13 cellular contexts compared by ENCODE assay signal in the genomic region with DNA sequence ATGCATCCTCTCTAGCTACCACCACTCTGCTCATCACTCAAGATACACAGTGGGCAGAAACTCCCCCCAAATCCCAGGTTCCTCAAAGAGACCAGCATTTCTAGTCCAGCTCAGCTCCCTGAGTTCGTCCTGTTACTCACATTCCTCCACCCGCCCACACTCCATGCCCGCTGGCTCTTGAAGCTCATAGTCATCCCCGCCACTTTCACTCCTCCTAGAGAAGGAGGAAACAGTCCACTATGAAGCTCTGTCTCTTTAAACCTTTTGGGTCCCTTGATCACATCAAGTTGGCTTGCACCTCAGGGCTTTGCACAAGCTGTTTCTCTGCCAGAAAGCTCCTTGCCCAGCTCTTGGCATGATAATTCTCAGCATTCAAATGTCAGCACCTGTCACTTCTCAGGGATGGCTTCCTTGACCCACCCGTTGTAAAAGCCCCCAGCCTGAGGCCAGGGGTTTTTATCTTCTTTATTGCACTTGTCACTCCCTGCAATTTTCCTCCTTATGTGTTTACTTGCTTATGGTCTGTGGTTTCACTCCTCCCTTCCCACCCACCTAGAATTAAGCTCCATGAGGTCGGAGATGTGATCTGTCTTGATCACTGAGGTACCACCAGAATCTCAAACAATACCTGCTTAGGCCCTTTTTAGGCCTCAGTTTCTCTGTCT.
DNase-seq lines count a peak whose midpoint lies in the region; ATAC-seq and TF ChIP-seq lines count a peak whose summit lies in the region.
"Had no signal": no experiment of that assay in that cellular context is flagged by ENCODE, and none has a peak within 500 bp of the region (broad histone marks: within the 10 kb centered on the region; RNA-seq: fewer than 3 reads in every experiment).

No MANE protein-coding gene starts in this region.

- no peaks in the 10 kb centered on the region for H3K36me3 ChIP-seq in hepatocyte (replicated peaks; ENCODE audit: insufficient read depth, low read depth)

- no peak for ATAC-seq in HG02938 (IDR thresholded peaks at IDR 0.05; ENCODE audit: unreplicated experiment)
- ATAC-seq: PC-3 had no signal

- H3K27me3 ChIP-seq in hepatocyte: no peaks in the 10 kb centered on the region

- H3K4me3 ChIP-seq in hepatocyte: no peak overlapping the region
- H3K4me3 ChIP-seq: skin epidermis had no signal

- no peak overlapping the region for H3K4me2 ChIP-seq in hepatocyte

- in situ Hi-C loops in T47D (cut with HindIII; ENCODE audit: low pct_unique_long_range_greater_than_20kb, low sequenced_read_pairs): no loop called here

- H2AFZ ChIP-seq in hepatocyte: no peak overlapping the region

- H3K9me2 ChIP-seq in hepatocyte (replicated peaks; ENCODE audit: insufficient read depth): no peaks in the 10 kb centered on the region

- H3K79me2 ChIP-seq in hepatocyte: no peaks in the 10 kb centered on the region

- H3K9me3 ChIP-seq in hepatocyte (ENCODE audit: low read depth): peaks cover 7% of the 10 kb centered on the region

- no peaks in the 10 kb centered on the region for H4K20me1 ChIP-seq in hepatocyte (ENCODE audit: insufficient read depth, poor library complexity, severe bottlenecking)

- no peak overlapping the region for H3K27ac ChIP-seq in hepatocyte
- H3K27ac ChIP-seq: skin epidermis had no signal

- DNase-seq in stimulated activated CD4-positive, alpha-beta T cell treated with anti-CD3 and anti-CD28 coated beads, Interleukin-15, amount 100 ng/mL, for 24 hours: peak; percentile 8
- no peak for DNase-seq in stimulated activated CD4-positive, alpha-beta T cell treated with anti-CD3 and anti-CD28 coated beads, Interleukin-4, amount 100 ng/mL, for 24 hours
- DNase-seq in T47D (ENCODE audit: low read depth in 1 of 2, low spot score in 1 of 2) (peak; percentile 4 to 15), hepatocyte (ENCODE audit: low spot score) (peak; percentile 26), NCI-H187 (lab: John Stamatoyannopoulos, UW) (no peak), DMS79 treated with DMSO at 0.1 percent for 48 hours (lab: John Stamatoyannopoulos, UW) (no peak), NCI-H524 treated with DMSO at 0.1 percent for 48 hours (lab: John Stamatoyannopoulos, UW) (no peak)
- DNase-seq: activated naive CD8-positive, alpha-beta T cell treated with anti-CD3 and anti-CD28 coated beads for 36 hours; DMS79; effector CD8-positive, alpha-beta T cell; PC-3 had no signal

- H3K4me1 ChIP-seq in hepatocyte (ENCODE audit: insufficient read depth): no peaks in the 10 kb centered on the region

- WGBS in hepatocyte (ENCODE audit: low lambda C conversion rate, missing lambda C conversion rate): 42% methylated on average over 6 of the region's 6 CpGs

- TF ChIP-seq CTCF in hepatocyte (IDR thresholded peaks at IDR 0.05; ENCODE audit: poor library complexity): no peak

Comparison
In these comparisons a context has a peak if more than half of its experiments do, and no peak if none do; other contexts are left out.
1. DNase-seq: peak in stimulated activated CD4-positive, alpha-beta T cell treated with anti-CD3 and anti-CD28 coated beads, Interleukin-15, amount 100 ng/mL, for 24 hours (single experiment), T47D (2 of 2) and hepatocyte (single experiment); none in stimulated activated CD4-positive, alpha-beta T cell treated with anti-CD3 and anti-CD28 coated beads, Interleukin-4, amount 100 ng/mL, for 24 hours (single experiment), NCI-H187 (0 of 2), DMS79 treated with DMSO at 0.1 percent for 48 hours (single experiment) and NCI-H524 treated with DMSO at 0.1 percent for 48 hours (single experiment).